Comparison of ENCODE assay signal across 1 cellular context in genomic region chr5:132684922-132685720, GRCh38.
TF ChIP-seq lines count a peak whose summit lies in the region.

No MANE protein-coding gene starts in this region.

TF ChIP-seq in GM12878, 131 proteins besides CTCF, POLR2A, EP300 and RAD21:
- TF ChIP-seq ZBED1 (IDR thresholded peaks at IDR 0.05; ENCODE audit: borderline replicate concordance), result no peak
- peak; percentile 57 for TF ChIP-seq MEF2B (IDR thresholded peaks at IDR 0.05; ENCODE audit: partially characterized antibody, poor library complexity, severe bottlenecking)
- TF ChIP-seq MLLT1 (IDR thresholded peaks at IDR 0.05), result no peak
- no peak for TF ChIP-seq JUNB (IDR thresholded peaks at IDR 0.05)
- no peak for TF ChIP-seq TBL1XR1 (IDR thresholded peaks at IDR 0.05; ENCODE audit: low read depth, low read length)
- peak; percentile 60; the same call in 1 of the 2 replicates for TF ChIP-seq MTA2 (IDR thresholded peaks at IDR 0.05; ENCODE audit: low read depth)
- peak; percentile 49 to 55; a peak in 2 of 4 replicates for TF ChIP-seq IKZF2 (IDR thresholded peaks at IDR 0.05)
- TF ChIP-seq IKZF1 (conservative IDR thresholded peaks at IDR 0.05), result peak; percentile 40; the same call in 1 of the 2 replicates
- TF ChIP-seq MAX (IDR thresholded peaks at IDR 0.05; ENCODE audit: low read depth, low read length), result no peak
- TF ChIP-seq RUNX3 (IDR thresholded peaks at IDR 0.05; ENCODE audit: low read length), result peak; percentile 75
- 0 out of 2 replicates have a peak, but pooled peaks have one; percentile 36 for TF ChIP-seq GATAD2B (conservative IDR thresholded peaks at IDR 0.05; ENCODE audit: low read depth)
TF ChIP-seq in GM12878: peak in this region for 6.
